Comparison of ENCODE assay signal across 8 cellular contexts in genomic region chr10:18659784-18660561, GRCh38. TPM values are rescaled to one million over a fixed set of nuclear protein-coding genes. Genes with fewer than 3 reads are reported as not detected.
DNase-seq lines count a peak whose midpoint lies in the region; ATAC-seq and TF ChIP-seq lines count a peak whose summit lies in the region.

No MANE protein-coding gene starts in this region.

- H3K36me3 ChIP-seq in Peyer's patch: no peaks in the 10 kb centered on the region
- no peaks in the 10 kb centered on the region for H3K36me3 ChIP-seq in effector memory CD4-positive, alpha-beta T cell (ENCODE audit: control insufficient read depth, insufficient read depth, low read length)

- H3K9me3 ChIP-seq in Peyer's patch: no peaks in the 10 kb centered on the region
- H3K9me3 ChIP-seq in effector memory CD4-positive, alpha-beta T cell (ENCODE audit: control insufficient read depth, low read length): no peaks in the 10 kb centered on the region

- H3K9me3 Mint-ChIP-seq in mesothelial cell of epicardium: no peaks in the 10 kb centered on the region

- H3K4me3 ChIP-seq in Peyer's patch: peak overlapping the region; percentile 72 to 96 (median 88)
- peak overlapping the region; percentile 94 for H3K4me3 ChIP-seq in effector memory CD4-positive, alpha-beta T cell (ENCODE audit: insufficient read depth, low read depth, low read length, poor library complexity, severe bottlenecking)

- peaks cover 32% of the 10 kb centered on the region for H3K4me1 Mint-ChIP-seq in mesothelial cell of epicardium

- no peaks in the 10 kb centered on the region for H3K27me3 ChIP-seq in Peyer's patch
- H3K27me3 ChIP-seq in effector memory CD4-positive, alpha-beta T cell (replicated peaks; ENCODE audit: control insufficient read depth, insufficient read depth, low read length, poor library complexity, severe bottlenecking): no peaks in the 10 kb centered on the region

- peak overlapping the region; percentile 96 for H3K4me3 Mint-ChIP-seq in mesothelial cell of epicardium

- no peak for TF ChIP-seq CTCF in Peyer's patch (IDR thresholded peaks at IDR 0.05)
- no peak for TF ChIP-seq CTCF in mesothelial cell of epicardium (IDR thresholded peaks at IDR 0.05; ENCODE audit: unreplicated experiment)

- H3K27me3 Mint-ChIP-seq in mesothelial cell of epicardium (ENCODE audit: low read depth): no peaks in the 10 kb centered on the region

- ATAC-seq in GM19397 (IDR thresholded peaks at IDR 0.05; ENCODE audit: unreplicated experiment): peak; percentile 17
- ATAC-seq in HG03354 (IDR thresholded peaks at IDR 0.05; ENCODE audit: poor library complexity, severe bottlenecking, unreplicated experiment): peak; percentile 28

- peak; percentile 18 to 64 for TF ChIP-seq POLR2A in Peyer's patch (IDR thresholded peaks at IDR 0.05)

- peaks cover 2% of the 10 kb centered on the region for H3K36me3 Mint-ChIP-seq in mesothelial cell of epicardium

- peak; percentile 72 for DNase-seq in DMS53 treated with DMSO at 0.1 percent for 48 hours (lab: John Stamatoyannopoulos, UW; ENCODE audit: unreplicated experiment)
- peak in 1 of 3 donors; percentile 86 for DNase-seq in Peyer's patch
- DNase-seq in effector memory CD4-positive, alpha-beta T cell: no peak
- no peak for DNase-seq in mesothelial cell of epicardium (ENCODE audit: low spot score in 2 of 2, unreplicated experiment in 2 of 2)
- no peak for DNase-seq in cortex of kidney (lab: John Stamatoyannopoulos, UW)
- DNase-seq in cerebellar nuclear complex (lab: John Stamatoyannopoulos, UW): no peak

- H3K27ac Mint-ChIP-seq in mesothelial cell of epicardium: peak overlapping the region; percentile 98

- H3K4me1 ChIP-seq in Peyer's patch: peaks cover 0 to 26% (median 0%) of the 10 kb centered on the region in 4 donors
- no peaks in the 10 kb centered on the region for H3K4me1 ChIP-seq in effector memory CD4-positive, alpha-beta T cell (ENCODE audit: control insufficient read depth, insufficient read depth, low read length, poor library complexity, severe bottlenecking)

- H3K27ac ChIP-seq in Peyer's patch: peak overlapping the region; percentile 91 to 97 (median 96)
- peak overlapping the region; percentile 92 for H3K27ac ChIP-seq in effector memory CD4-positive, alpha-beta T cell (ENCODE audit: insufficient read depth, low read length, poor library complexity, severe bottlenecking)

RNA-seq across cellular contexts. Expression of gene ARL5B, which starts 0.7 kb away (rescaled TPM):
- total RNA-seq in Peyer's patch: 10 to 100 TPM in 3 of 4 donors, 1 to 10 TPM in 1; 9.1 to 24.0 (median 15.2) TPM
- 44.9 to 46.6 TPM (median 45.3 TPM) in 3 replicates for total RNA-seq in mesothelial cell of epicardium

RNA-seq across cellular contexts. Expression of gene NSUN6, which starts 8.6 kb away (rescaled TPM):
- total RNA-seq in Peyer's patch (10 to 100 TPM; 14.9 to 27.2 (median 22.3) TPM), mesothelial cell of epicardium (21.9 to 25.1 TPM (median 22.2 TPM) in 3 replicates)
